Comparison of ENCODE assay signal across 1 cellular context in genomic region chr15:52067545-52067926, GRCh38.
TF ChIP-seq lines count a peak whose summit lies in the region.

No MANE protein-coding gene starts in this region.

TF ChIP-seq in endothelial cell of umbilical vein, 7 proteins besides CTCF, POLR2A, EP300 and RAD21 (continued from another document):
- TF ChIP-seq EZH2 (IDR thresholded peaks at IDR 0.05; ENCODE audit: borderline replicate concordance, low read depth, low read length, severe bottlenecking) = no peak
- peak; percentile 24 for TF ChIP-seq POLR2AphosphoS5 (IDR thresholded peaks at IDR 0.05; ENCODE audit: insufficient read depth, low read depth, low read length)
- TF ChIP-seq JUN (IDR thresholded peaks at IDR 0.05; ENCODE audit: borderline replicate concordance, insufficient read depth, insufficient read length, low read depth) = no peak
TF ChIP-seq in endothelial cell of umbilical vein: peak in this region for 1.
